Comparison of ENCODE assay signal across 24 cellular contexts in the genomic region with DNA sequence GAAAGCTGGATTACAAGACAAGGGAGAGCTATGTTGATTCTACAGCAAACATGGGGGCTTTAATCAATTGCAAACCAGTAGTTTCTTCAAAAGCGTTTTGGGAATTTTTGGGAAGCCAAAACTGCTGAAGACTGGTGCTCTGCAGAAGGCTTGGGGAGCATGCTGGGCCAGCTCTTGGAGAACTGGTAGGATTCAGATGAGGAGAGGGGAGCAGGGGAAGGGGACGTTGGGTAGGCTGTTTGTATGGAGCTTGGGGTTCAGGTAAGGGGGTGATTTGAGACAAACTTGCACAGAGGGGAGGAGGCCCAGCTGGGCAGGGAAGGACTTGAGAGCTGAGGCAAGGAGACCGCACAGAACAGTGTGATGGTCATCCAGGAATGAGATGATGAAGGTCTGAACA. TPM values are rescaled to one million over a fixed set of nuclear protein-coding genes. Genes with fewer than 3 reads are reported as not detected.
"Had no signal": no experiment of that assay in that cellular context is flagged by ENCODE, and none has a peak within 500 bp of the region (broad histone marks: within the 10 kb centered on the region; RNA-seq: fewer than 3 reads in every experiment).

No MANE protein-coding gene starts in this region.

- ATAC-seq: activated T-cell treated with anti-CD3 and anti-CD28 coated beads, Interleukin-2, amount 50 U/mL, for 72 hours had no signal

- H3K4me1 ChIP-seq: foreskin keratinocyte, prostate gland had no signal

- H3K27ac Mint-ChIP-seq: activated naive CD4-positive, alpha-beta T cell treated with anti-CD3 and anti-CD28 coated beads for 36 hours; activated naive CD8-positive, alpha-beta T cell treated with anti-CD3 and anti-CD28 coated beads, Interleukin-2, amount 10 ng/mL, durations not matched to agents 7 days and 5 days; activated T-cell treated with anti-CD3 and anti-CD28 coated beads, Interleukin-2, amount 50 U/mL, for 72 hours; immature natural killer cell had no signal

- H3K4me3 Mint-ChIP-seq: activated naive CD4-positive, alpha-beta T cell treated with anti-CD3 and anti-CD28 coated beads for 36 hours; activated naive CD8-positive, alpha-beta T cell treated with anti-CD3 and anti-CD28 coated beads, Interleukin-2, amount 10 ng/mL, durations not matched to agents 7 days and 5 days; activated T-cell treated with anti-CD3 and anti-CD28 coated beads, Interleukin-2, amount 50 U/mL, for 72 hours; immature natural killer cell had no signal

- H3K9me3 Mint-ChIP-seq: activated naive CD4-positive, alpha-beta T cell treated with anti-CD3 and anti-CD28 coated beads for 36 hours; activated naive CD8-positive, alpha-beta T cell treated with anti-CD3 and anti-CD28 coated beads, Interleukin-2, amount 10 ng/mL, durations not matched to agents 7 days and 5 days; activated T-cell treated with anti-CD3 and anti-CD28 coated beads, Interleukin-2, amount 50 U/mL, for 72 hours; immature natural killer cell had no signal

- H3K9me3 ChIP-seq: left ventricle myocardium inferior, ovary, prostate gland had no signal

- H3K27ac ChIP-seq: foreskin keratinocyte, left ventricle myocardium inferior, ovary, prostate gland had no signal

- H3K4me3 ChIP-seq: left ventricle myocardium inferior, ovary, prostate gland had no signal

- H3K4me1 Mint-ChIP-seq: activated naive CD8-positive, alpha-beta T cell treated with anti-CD3 and anti-CD28 coated beads, Interleukin-2, amount 10 ng/mL, durations not matched to agents 7 days and 5 days; immature natural killer cell had no signal

- DNase-seq: activated CD4-positive, alpha-beta T cell treated with anti-CD3 and anti-CD28 coated beads, Interleukin-2, amount 50 U/mL, for 48 hours; activated effector memory CD4-positive, alpha-beta T cell treated with Interleukin-2 at 50 U/mL for 16 hours; activated naive CD4-positive, alpha-beta T cell treated with anti-CD3 and anti-CD28 coated beads for 36 hours; activated naive CD8-positive, alpha-beta T cell treated with anti-CD3 and anti-CD28 coated beads, Interleukin-2, amount 10 ng/mL, durations not matched to agents 7 days and 5 days; activated T-cell treated with anti-CD3 and anti-CD28 coated beads, Interleukin-2, amount 50 U/mL, for 72 hours; amniotic stem cell; cortex of kidney; effector CD4-positive, alpha-beta T cell; erythroblast; immature natural killer cell; kidney glomerular epithelial cell; left ventricle myocardium inferior; midbrain; ovary; stimulated activated CD4-positive, alpha-beta T cell treated with anti-CD3 and anti-CD28 coated beads, Interleukin-4, amount 100 ng/mL, for 24 hours; stimulated activated naive CD4-positive, alpha-beta T cell treated with Interleukin-2 at 50 U/mL for 16 hours; T-helper 1 cell had no signal

- H3K36me3 ChIP-seq: left ventricle myocardium inferior, ovary, prostate gland had no signal

- H3K27me3 ChIP-seq: ovary had no signal

- H3K36me3 Mint-ChIP-seq: activated naive CD8-positive, alpha-beta T cell treated with anti-CD3 and anti-CD28 coated beads, Interleukin-2, amount 10 ng/mL, durations not matched to agents 7 days and 5 days; immature natural killer cell had no signal

RNA-seq across cellular contexts. Expression of a gene that starts 2.6 kb away (rescaled TPM):
- total RNA-seq: activated naive CD4-positive, alpha-beta T cell treated with anti-CD3 and anti-CD28 coated beads for 36 hours; activated naive CD8-positive, alpha-beta T cell treated with anti-CD3 and anti-CD28 coated beads, Interleukin-2, amount 10 ng/mL, durations not matched to agents 7 days and 5 days; activated T-cell treated with anti-CD3 and anti-CD28 coated beads, Interleukin-2, amount 50 U/mL, for 72 hours; bronchial epithelial cell; cerebellum; foreskin keratinocyte; glomerular endothelial cell; left ventricle myocardium inferior; mammary epithelial cell; ovary; subcutaneous adipose tissue had no signal

RNA-seq across cellular contexts. Expression of a gene that starts 39.1 kb away (rescaled TPM):
- total RNA-seq: activated naive CD4-positive, alpha-beta T cell treated with anti-CD3 and anti-CD28 coated beads for 36 hours; activated naive CD8-positive, alpha-beta T cell treated with anti-CD3 and anti-CD28 coated beads, Interleukin-2, amount 10 ng/mL, durations not matched to agents 7 days and 5 days; activated T-cell treated with anti-CD3 and anti-CD28 coated beads, Interleukin-2, amount 50 U/mL, for 72 hours; glomerular endothelial cell had no signal
